In genomic region chr7:92835140-92835850, GRCh38 we compare ENCODE assay signal across 1 cellular context.
TF ChIP-seq lines count a peak whose summit lies in the region.

No MANE protein-coding gene starts in this region.

TF ChIP-seq in GM23338, 12 proteins besides CTCF, POLR2A, EP300 and RAD21 (continued from another document):
- no peak; the same call in 1 of the 2 replicates for TF ChIP-seq ETS1 (IDR thresholded peaks at IDR 0.05)
- TF ChIP-seq ZNF114 (CRISPR knock-in tag; IDR thresholded peaks at IDR 0.05), result no peak
- TF ChIP-seq, protein P1, sequence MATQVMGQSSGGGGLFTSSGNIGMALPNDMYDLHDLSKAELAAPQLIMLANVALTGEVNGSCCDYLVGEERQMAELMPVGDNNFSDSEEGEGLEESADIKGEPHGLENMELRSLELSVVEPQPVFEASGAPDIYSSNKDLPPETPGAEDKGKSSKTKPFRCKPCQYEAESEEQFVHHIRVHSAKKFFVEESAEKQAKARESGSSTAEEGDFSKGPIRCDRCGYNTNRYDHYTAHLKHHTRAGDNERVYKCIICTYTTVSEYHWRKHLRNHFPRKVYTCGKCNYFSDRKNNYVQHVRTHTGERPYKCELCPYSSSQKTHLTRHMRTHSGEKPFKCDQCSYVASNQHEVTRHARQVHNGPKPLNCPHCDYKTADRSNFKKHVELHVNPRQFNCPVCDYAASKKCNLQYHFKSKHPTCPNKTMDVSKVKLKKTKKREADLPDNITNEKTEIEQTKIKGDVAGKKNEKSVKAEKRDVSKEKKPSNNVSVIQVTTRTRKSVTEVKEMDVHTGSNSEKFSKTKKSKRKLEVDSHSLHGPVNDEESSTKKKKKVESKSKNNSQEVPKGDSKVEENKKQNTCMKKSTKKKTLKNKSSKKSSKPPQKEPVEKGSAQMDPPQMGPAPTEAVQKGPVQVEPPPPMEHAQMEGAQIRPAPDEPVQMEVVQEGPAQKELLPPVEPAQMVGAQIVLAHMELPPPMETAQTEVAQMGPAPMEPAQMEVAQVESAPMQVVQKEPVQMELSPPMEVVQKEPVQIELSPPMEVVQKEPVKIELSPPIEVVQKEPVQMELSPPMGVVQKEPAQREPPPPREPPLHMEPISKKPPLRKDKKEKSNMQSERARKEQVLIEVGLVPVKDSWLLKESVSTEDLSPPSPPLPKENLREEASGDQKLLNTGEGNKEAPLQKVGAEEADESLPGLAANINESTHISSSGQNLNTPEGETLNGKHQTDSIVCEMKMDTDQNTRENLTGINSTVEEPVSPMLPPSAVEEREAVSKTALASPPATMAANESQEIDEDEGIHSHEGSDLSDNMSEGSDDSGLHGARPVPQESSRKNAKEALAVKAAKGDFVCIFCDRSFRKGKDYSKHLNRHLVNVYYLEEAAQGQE (IDR thresholded peaks at IDR 0.05; ENCODE audit: unreplicated experiment), result no peak
- no peak for TF ChIP-seq STAT1 (IDR thresholded peaks at IDR 0.05; ENCODE audit: unreplicated experiment)
- TF ChIP-seq POLR2AphosphoS5 (IDR thresholded peaks at IDR 0.05; ENCODE audit: low read depth), result no peak
- no peak for TF ChIP-seq EZH2 (IDR thresholded peaks at IDR 0.05; ENCODE audit: low read depth, unreplicated experiment)
- no peak for TF ChIP-seq EZH2phosphoT487 (IDR thresholded peaks at IDR 0.05; ENCODE audit: unreplicated experiment)
